In genomic region chr13:98972627-98973026, GRCh38 we compare ENCODE assay signal across 10 cellular contexts. TPM values are rescaled to one million over a fixed set of nuclear protein-coding genes. Genes with fewer than 3 reads are reported as not detected.
A peak's percentile ranks its signal among the peaks of the same experiment; 100 is the strongest.
DNase-seq lines count a peak whose midpoint lies in the region; FAIRE-seq and TF ChIP-seq lines count a peak whose summit lies in the region.
"Had no signal": no experiment of that assay in that cellular context is flagged by ENCODE, and none has a peak within 500 bp of the region (broad histone marks: within the 10 kb centered on the region; RNA-seq: fewer than 3 reads in every experiment).

No MANE protein-coding gene starts in this region.

- no peak for TF ChIP-seq EP300 in suprapubic skin (IDR thresholded peaks at IDR 0.05)

- DNase-seq in NCI-H526 (lab: John Stamatoyannopoulos, UW) = peak; percentile 13 to 37
- no peak for DNase-seq in NCI-H526 treated with DMSO at 0.1 percent for 48 hours (lab: John Stamatoyannopoulos, UW)
- peak; percentile 34 for DNase-seq in astrocyte of the cerebellum (ENCODE audit: low read depth)
- peak; percentile 46 for DNase-seq in keratinocyte (ENCODE audit: low read depth, low spot score)
- no peak for DNase-seq in suprapubic skin (ENCODE audit: low spot score in 2 of 2)
- no peak for DNase-seq in MV-4-11 (lab: John Stamatoyannopoulos, UW)
- DNase-seq in stimulated activated naive CD4-positive, alpha-beta T cell treated with Interleukin-2 at 50 U/mL for 16 hours (lab: John Stamatoyannopoulos, UW) = no peak
- DNase-seq in Ammon's horn (ENCODE audit: low spot score) = no peak
- DNase-seq: activated CD4-positive, alpha-beta memory T cell treated with anti-CD3 and anti-CD28 coated beads, Interleukin-2, amount 10 ng/mL, durations not matched to agents 7 days and 5 days had no signal

- H3K36me3 ChIP-seq in keratinocyte (ENCODE audit: control insufficient read depth in 2 of 2, extremely low read depth in 1 of 2, insufficient read depth in 2 of 2, low read length in 2 of 2) (peaks cover 3% of the 10 kb centered on the region in 2 experiments), suprapubic skin (no peaks in the 10 kb centered on the region)

- H3K9ac ChIP-seq in keratinocyte (ENCODE audit: control insufficient read depth, extremely low read depth, insufficient read depth, low read length) = no peak overlapping the region

- peak overlapping the region; percentile 28 for H3K27ac ChIP-seq in keratinocyte (ENCODE audit: control insufficient read depth, insufficient read depth, low read length)
- peak overlapping the region; percentile 34 for H3K27ac ChIP-seq in suprapubic skin
- H3K27ac ChIP-seq: 22Rv1 had no signal

- no peaks in the 10 kb centered on the region for H3K9me1 ChIP-seq in keratinocyte (ENCODE audit: control insufficient read depth, extremely low read depth, insufficient read depth, low read length)

- peaks cover 88% of the 10 kb centered on the region for H3K79me2 ChIP-seq in keratinocyte (ENCODE audit: control insufficient read depth, insufficient read depth, low read length)

- H3K4me1 ChIP-seq in keratinocyte (ENCODE audit: control insufficient read depth, extremely low read depth, insufficient read depth, low read length) (peaks cover 66% of the 10 kb centered on the region), suprapubic skin (peaks cover 60% of the 10 kb centered on the region)

- H3K9me3 ChIP-seq in keratinocyte (ENCODE audit: control insufficient read depth, low read depth, low read length) = no peaks in the 10 kb centered on the region
- H3K9me3 ChIP-seq in suprapubic skin = no peaks in the 10 kb centered on the region

- H3K4me3 ChIP-seq in astrocyte of the cerebellum (ENCODE audit: low read depth, low read length) (no peak overlapping the region), keratinocyte (ENCODE audit: control insufficient read depth in 2 of 3, extremely low read depth in 1 of 3, insufficient read depth in 2 of 3, low read depth in 1 of 3, low read length in 3 of 3) (no peak overlapping the region), suprapubic skin (no peak overlapping the region)

- dilution Hi-C loops in keratinocyte (cut with MboI; ENCODE audit: extremely low pct_ligation_motif_present, low sequenced_read_pairs) = no loop called here

- in situ Hi-C loops in astrocyte of the cerebellum (cut with HindIII; ENCODE audit: low sequenced_read_pairs) = no loop called here

- no peak for TF ChIP-seq POLR2A in suprapubic skin (IDR thresholded peaks at IDR 0.05)

- TF ChIP-seq CTCF in astrocyte of the cerebellum (IDR thresholded peaks at IDR 0.05; ENCODE audit: low read depth, low read length, missing control alignments) (no peak), keratinocyte (optimal IDR thresholded peaks at IDR 0.05 in 1 of 3, IDR thresholded peaks at IDR 0.05 in 1 of 3, conservative IDR thresholded peaks at IDR 0.05 in 1 of 3; ENCODE audit: extremely low read depth in 1 of 3, insufficient read depth in 2 of 3, low read length in 3 of 3) (no peak), suprapubic skin (IDR thresholded peaks at IDR 0.05) (no peak)

- H4K20me1 ChIP-seq in keratinocyte (ENCODE audit: control insufficient read depth, extremely low read depth, insufficient read depth, low read length) = no peaks in the 10 kb centered on the region

- H2AFZ ChIP-seq in keratinocyte (ENCODE audit: control insufficient read depth, low read length) = no peak overlapping the region

- WGBS in suprapubic skin = 65% methylated on average over 4 of the region's 4 CpGs

- peak overlapping the region; percentile 47 for H3K4me2 ChIP-seq in keratinocyte (ENCODE audit: control insufficient read depth, extremely low read depth, insufficient read depth, low read depth, low read length)

- peak; percentile 99 for FAIRE-seq in keratinocyte (lab: Jason Lieb, UNC)

- H3K27me3 ChIP-seq in keratinocyte (ENCODE audit: control insufficient read depth, extremely low read depth, insufficient read depth, low read length) = no peaks in the 10 kb centered on the region
- H3K27me3 ChIP-seq in suprapubic skin = no peaks in the 10 kb centered on the region

RNA-seq across cellular contexts. Expression of gene DOCK9, which starts 5.2 kb away (rescaled TPM):
- polyA plus RNA-seq in keratinocyte = 66.2 to 128 TPM (median 110 TPM) in 3 replicates
- polyA plus RNA-seq in keratinocyte (2011; ENCODE audit: low read depth) = 42.7 TPM
- polyA plus RNA-seq in keratinocyte (2011; cell fraction: cytosol; rRNA removed) = 66.1 and 85.6 TPM in 2 replicates
- polyA plus RNA-seq in keratinocyte (2011; cell fraction: nucleus; rRNA removed) = 150 and 155 TPM in 2 replicates
- 52.6 and 125 TPM in 2 replicates for polyA plus RNA-seq in keratinocyte (2012; ENCODE audit: low replicate concordance)
- 106 to 225 TPM (median 165 TPM) in 3 replicates for polyA minus RNA-seq in keratinocyte
- polyA minus RNA-seq in keratinocyte (2011; cell fraction: cytosol; rRNA and poly(A)+ RNA removed) = 85.4 TPM
- polyA minus RNA-seq in keratinocyte (2011; cell fraction: nucleus; rRNA and poly(A)+ RNA removed) = 209 and 348 TPM in 2 replicates
- 100 to 1,000 TPM; 121 to 240 (median 200) TPM for total RNA-seq in suprapubic skin

Comparison
In these comparisons a context has a peak if more than half of its experiments do, and no peak if none do; other contexts are left out.
1. DNase-seq: peak in NCI-H526 (2 of 2), astrocyte of the cerebellum (single experiment) and keratinocyte (single experiment); none in NCI-H526 treated with DMSO at 0.1 percent for 48 hours (single experiment), suprapubic skin (0 of 2), MV-4-11 (single experiment), stimulated activated naive CD4-positive, alpha-beta T cell treated with Interleukin-2 at 50 U/mL for 16 hours (single experiment) and Ammon's horn (single experiment).